In the genomic region with DNA sequence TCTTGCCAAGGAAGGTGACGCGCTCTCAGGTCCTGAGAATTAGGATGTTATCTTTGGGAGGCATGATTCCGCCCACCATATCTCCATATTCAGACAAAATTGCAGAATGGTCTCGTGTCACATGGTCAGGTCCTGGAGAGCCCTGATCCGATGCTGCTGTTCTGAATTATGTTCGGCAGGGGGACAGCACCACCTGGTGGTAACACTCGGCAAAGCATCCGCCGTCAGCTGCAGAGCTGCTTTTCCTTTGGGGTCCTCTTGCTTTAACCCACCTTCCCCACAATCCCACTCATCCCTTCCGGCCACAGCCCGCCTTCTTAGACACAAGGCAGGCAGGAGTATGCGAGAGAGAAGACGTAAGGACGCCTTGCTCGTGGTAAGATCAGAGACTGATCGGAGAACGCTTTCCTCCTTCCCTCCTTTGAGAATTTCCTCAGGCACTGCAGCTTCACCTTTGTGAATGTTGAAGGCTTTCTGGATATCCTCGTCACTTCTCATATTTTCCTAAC, we compare ENCODE assay signal across 8 cellular contexts.
DNase-seq lines count a peak whose midpoint lies in the region; ATAC-seq and TF ChIP-seq lines count a peak whose summit lies in the region.

No MANE protein-coding gene starts in this region.

- H3K4me1 Mint-ChIP-seq in activated CD4-positive, alpha-beta T cell treated with anti-CD3 and anti-CD28 coated beads, Interleukin-2, amount 10 ng/mL, durations not matched to agents 7 days and 5 days: peaks cover 6% of the 10 kb centered on the region

- no peak overlapping the region for H3K4me3 ChIP-seq in lower leg skin (ENCODE audit: low read depth, poor library complexity, severe bottlenecking)

- no peaks in the 10 kb centered on the region for H3K36me3 Mint-ChIP-seq in activated CD4-positive, alpha-beta T cell treated with anti-CD3 and anti-CD28 coated beads, Interleukin-2, amount 10 ng/mL, durations not matched to agents 7 days and 5 days (ENCODE audit: low read depth)

- no peaks in the 10 kb centered on the region for H3K9me3 Mint-ChIP-seq in activated CD4-positive, alpha-beta T cell treated with anti-CD3 and anti-CD28 coated beads, Interleukin-2, amount 10 ng/mL, durations not matched to agents 7 days and 5 days

- TF ChIP-seq POLR2A in lower leg skin (IDR thresholded peaks at IDR 0.05): no peak

- ATAC-seq in HG02943 (IDR thresholded peaks at IDR 0.05; ENCODE audit: low read depth, unreplicated experiment): peak; percentile 74

- H3K4me3 Mint-ChIP-seq in activated CD4-positive, alpha-beta T cell treated with anti-CD3 and anti-CD28 coated beads, Interleukin-2, amount 10 ng/mL, durations not matched to agents 7 days and 5 days: no peak overlapping the region

- DNase-seq in activated gamma-delta T cell treated with Interleukin-2 at 50 U/mL for 16 hours: peak; percentile 55
- DNase-seq in activated gamma-delta T cell (lab: John Stamatoyannopoulos, UW): no peak
- DNase-seq in NCI-H2171 (lab: John Stamatoyannopoulos, UW): peak; percentile 58
- peak; percentile 57 for DNase-seq in activated CD4-positive, alpha-beta T cell treated with anti-CD3 and anti-CD28 coated beads, Interleukin-2, amount 10 ng/mL, durations not matched to agents 7 days and 5 days
- peak; percentile 64 for DNase-seq in dedifferentiated amniotic fluid mesenchymal stem cell (ENCODE audit: extremely low spot score)
- DNase-seq in lower leg skin (ENCODE audit: low spot score in 2 of 2): peak; percentile 39 to 91
- DNase-seq in stimulated activated CD4-positive, alpha-beta T cell treated with anti-CD3 and anti-CD28 coated beads, TNF-alpha, amount 100 ng/mL, for 48 hours (ENCODE audit: low read depth in 3 of 3): peak; percentile 36 to 43 (median 42)

- POLR2A ChIA-PET in activated CD4-positive, alpha-beta T cell treated with anti-CD3 and anti-CD28 coated beads, Interleukin-2, amount 10 ng/mL, durations not matched to agents 7 days and 5 days (lab: Charles Lee): no interaction called here

- H3K27ac Mint-ChIP-seq in activated CD4-positive, alpha-beta T cell treated with anti-CD3 and anti-CD28 coated beads, Interleukin-2, amount 10 ng/mL, durations not matched to agents 7 days and 5 days: peak overlapping the region; percentile 37

- CTCF ChIA-PET in activated CD4-positive, alpha-beta T cell treated with anti-CD3 and anti-CD28 coated beads, Interleukin-2, amount 10 ng/mL, durations not matched to agents 7 days and 5 days (lab: Charles Lee): interaction anchor here (1.0 to 1.5 kb wide), 2 partner anchors 42 to 47 kb away, joined by 3 read pairs; no protein-coding TSS in a partner anchor

- H3K27me3 Mint-ChIP-seq in activated CD4-positive, alpha-beta T cell treated with anti-CD3 and anti-CD28 coated beads, Interleukin-2, amount 10 ng/mL, durations not matched to agents 7 days and 5 days: peaks cover 7% of the 10 kb centered on the region

- peak in 1 of 3 donors; percentile 65 for TF ChIP-seq CTCF in lower leg skin (IDR thresholded peaks at IDR 0.05)

- intact Hi-C loops in lower leg skin (cut with DNase I; ENCODE audit: low total_unique reads): no loop called here

- 3 to 6% methylated on average over 18 of the region's 18 CpGs for WGBS in lower leg skin, 2 donors
